Comparison of ENCODE assay signal across 9 cellular contexts in the genomic region with DNA sequence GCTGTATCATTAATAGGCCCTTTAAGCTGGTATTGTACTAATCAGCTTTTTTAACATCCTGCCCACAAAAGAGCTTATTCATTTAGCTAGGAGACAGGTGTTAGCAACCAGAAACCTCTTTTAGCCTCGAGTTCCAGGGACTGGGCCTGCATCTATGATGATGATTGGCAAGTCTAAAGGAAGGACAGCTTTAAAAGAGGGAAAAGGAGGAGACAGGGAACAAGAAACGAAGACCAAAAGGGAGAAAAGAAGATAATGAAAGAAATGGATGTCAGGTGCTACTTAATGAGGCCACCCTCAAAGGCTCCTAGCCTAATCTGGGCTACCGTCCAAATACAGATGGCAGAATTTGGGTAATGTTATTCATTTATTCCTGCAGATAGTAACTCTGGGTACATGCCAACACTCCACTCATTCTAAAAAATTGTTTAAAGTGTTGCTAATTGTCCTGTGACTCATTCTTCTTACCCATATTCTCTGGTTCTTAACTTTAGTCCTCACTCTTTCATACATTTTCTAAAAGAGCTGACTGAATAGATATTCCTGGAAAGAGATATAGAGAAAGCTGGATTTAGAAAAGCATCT. TPM values are rescaled to one million over a fixed set of nuclear protein-coding genes. Genes with fewer than 3 reads are reported as not detected.
DNase-seq lines count a peak whose midpoint lies in the region; ATAC-seq and TF ChIP-seq lines count a peak whose summit lies in the region.
"Had no signal": no experiment of that assay in that cellular context is flagged by ENCODE, and none has a peak within 500 bp of the region (broad histone marks: within the 10 kb centered on the region; RNA-seq: fewer than 3 reads in every experiment).

No MANE protein-coding gene starts in this region.

- no peaks in the 10 kb centered on the region for H3K4me1 ChIP-seq in right cardiac atrium (ENCODE audit: control insufficient read depth, insufficient read depth, low read length)

- H3K9me3 ChIP-seq in right cardiac atrium (ENCODE audit: control insufficient read depth, low read length) = no peaks in the 10 kb centered on the region
- H3K9me3 ChIP-seq: BLaER1 had no signal

- ATAC-seq in right cardiac atrium = no peak
- ATAC-seq in HG03196 (IDR thresholded peaks at IDR 0.05; ENCODE audit: unreplicated experiment) = no peak

- DNase-seq in NCI-H345 (lab: John Stamatoyannopoulos, UW) (peak; percentile 41), NCI-H345 treated with DMSO at 0.1 percent for 48 hours (lab: John Stamatoyannopoulos, UW; ENCODE audit: unreplicated experiment) (no peak), NCI-H2196 treated with DMSO at 0.1 percent for 48 hours (lab: John Stamatoyannopoulos, UW; ENCODE audit: unreplicated experiment) (peak; percentile 23), cardiac fibroblast (ENCODE audit: low read depth in 2 of 2) (peak; percentile 75 to 86), retinal pigment epithelial cell (ENCODE audit: low read depth) (peak; percentile 71), right cardiac atrium (no peak), T-helper 9 cell (no peak)

- H3K4me3 ChIP-seq in cardiac fibroblast (replicated peaks in 1 of 2; ENCODE audit: low read depth in 2 of 2, low read length in 2 of 2) (no peak overlapping the region), retinal pigment epithelial cell (ENCODE audit: low read length) (no peak overlapping the region), right cardiac atrium (ENCODE audit: low read length) (no peak overlapping the region)
- H3K4me3 ChIP-seq: BLaER1 had no signal

- intact Hi-C loops in right cardiac atrium (cut with DNase I) = loop anchor here in 1 of 4 donors (10.0 kb wide), 1 partner anchor 87 kb away; no protein-coding TSS in a partner anchor

- 52% methylated on average over 3 of the region's 3 CpGs for WGBS in right cardiac atrium

- no peaks in the 10 kb centered on the region for H3K27me3 ChIP-seq in right cardiac atrium (ENCODE audit: control insufficient read depth, insufficient read depth)
- H3K27me3 ChIP-seq: BLaER1 had no signal

- TF ChIP-seq CTCF in cardiac fibroblast (IDR thresholded peaks at IDR 0.05; ENCODE audit: low read depth, low read length) (no peak), retinal pigment epithelial cell (conservative IDR thresholded peaks at IDR 0.05; ENCODE audit: low read depth, low read length) (no peak)

- no peak overlapping the region for H3K27ac ChIP-seq in right cardiac atrium (ENCODE audit: low read length)
- H3K27ac ChIP-seq: BLaER1 had no signal

RNA-seq across cellular contexts. Expression of a gene that starts 18.7 kb away (rescaled TPM):
- total RNA-seq in right cardiac atrium = 10 to 100 TPM; 17.2 to 20.0 (median 18.4) TPM
- polyA plus RNA-seq in right cardiac atrium = 5.7 TPM

RNA-seq across cellular contexts. Expression of a gene that starts 37.5 kb away (rescaled TPM):
- total RNA-seq in right cardiac atrium = 1 to 10 TPM; 5.8 to 7.1 (median 6.4) TPM
- polyA plus RNA-seq in right cardiac atrium = 3.4 TPM

RNA-seq across cellular contexts. Expression of a gene that starts 39.2 kb away (rescaled TPM):
- not detected for total RNA-seq in right cardiac atrium
- not detected for polyA plus RNA-seq in right cardiac atrium

RNA-seq across cellular contexts. Expression of a gene that starts 59.9 kb away (rescaled TPM):
- 1 to 10 TPM; 4.1 to 6.6 (median 4.6) TPM for total RNA-seq in right cardiac atrium
- 2.2 TPM for polyA plus RNA-seq in right cardiac atrium

Comparison
In these comparisons a context has a peak if more than half of its experiments do, and no peak if none do; other contexts are left out.
1. DNase-seq: peak in NCI-H345 (single experiment), NCI-H2196 treated with DMSO at 0.1 percent for 48 hours (single experiment), cardiac fibroblast (2 of 2) and retinal pigment epithelial cell (single experiment); none in NCI-H345 treated with DMSO at 0.1 percent for 48 hours (single experiment), right cardiac atrium (0 of 3) and T-helper 9 cell (single experiment).